12 cellular contexts compared by ENCODE assay signal in the genomic region with DNA sequence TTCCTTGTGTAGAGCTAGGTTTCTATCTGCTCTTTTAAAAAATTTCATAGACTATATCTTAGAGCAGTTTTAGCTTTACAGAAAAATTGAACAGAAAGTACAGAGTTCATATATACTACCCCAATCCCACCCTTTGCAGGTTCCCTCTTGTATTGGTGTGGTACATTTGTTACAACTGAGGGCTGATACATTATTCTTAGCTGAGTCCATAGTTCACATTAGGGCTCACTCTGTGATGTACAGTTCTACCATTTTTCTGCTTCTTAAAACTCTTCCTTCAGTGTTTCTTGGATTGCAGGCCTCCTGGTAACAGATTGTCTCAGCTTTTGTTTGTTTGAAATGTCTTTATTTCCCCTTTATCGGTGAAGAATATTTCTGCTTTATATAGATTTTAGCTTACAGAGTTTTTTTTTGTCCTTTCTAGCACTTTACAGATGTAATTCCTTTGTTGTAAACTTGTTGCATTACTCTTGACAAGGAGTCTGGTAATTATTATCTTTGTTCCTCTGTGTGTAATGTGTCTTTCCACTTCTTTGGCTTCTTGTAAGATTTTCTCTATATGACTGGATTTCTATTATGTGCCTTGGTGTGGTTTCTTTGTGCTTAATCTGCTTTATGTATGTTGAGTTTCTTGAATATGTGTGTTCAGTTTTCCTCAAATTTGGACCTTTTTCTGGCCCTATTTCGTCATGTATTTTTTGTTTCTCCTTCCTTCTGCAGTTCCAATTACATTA. TPM values are rescaled to one million over a fixed set of nuclear protein-coding genes. Genes with fewer than 3 reads are reported as not detected.
DNase-seq lines count a peak whose midpoint lies in the region; ATAC-seq lines count a peak whose summit lies in the region.
"Had no signal": no experiment of that assay in that cellular context is flagged by ENCODE, and none has a peak within 500 bp of the region (broad histone marks: within the 10 kb centered on the region; RNA-seq: fewer than 3 reads in every experiment).

No MANE protein-coding gene starts in this region.

- H3K36me3 Mint-ChIP-seq in activated CD4-positive, alpha-beta memory T cell treated with anti-CD3 and anti-CD28 coated beads for 36 hours = peaks cover 28% of the 10 kb centered on the region

- CTCF ChIA-PET in activated CD4-positive, alpha-beta memory T cell treated with anti-CD3 and anti-CD28 coated beads for 36 hours (lab: Charles Lee) = no interaction called here

- no peaks in the 10 kb centered on the region for H3K27me3 Mint-ChIP-seq in activated CD4-positive, alpha-beta memory T cell treated with anti-CD3 and anti-CD28 coated beads for 36 hours

- ATAC-seq in GM18868 (IDR thresholded peaks at IDR 0.05; ENCODE audit: unreplicated experiment) (peak; percentile 48), GM19467 (IDR thresholded peaks at IDR 0.05; ENCODE audit: unreplicated experiment) (peak; percentile 50), HG03135 (IDR thresholded peaks at IDR 0.05; ENCODE audit: unreplicated experiment) (peak; percentile 66), left colon (peak; percentile 27), GM21367 (IDR thresholded peaks at IDR 0.05; ENCODE audit: unreplicated experiment) (no peak)
- ATAC-seq: CD8-positive, alpha-beta T cell; WTC11 had no signal

- intact Hi-C loops in left colon (cut with DNase I, micrococcal nuclease) = no loop called here
- intact Hi-C loops in activated CD4-positive, alpha-beta memory T cell treated with anti-CD3 and anti-CD28 coated beads for 36 hours (cut with micrococcal nuclease) = loop anchor here (2.0 kb wide), 1 partner anchor 24 kb away; no protein-coding TSS in a partner anchor

- peaks cover 13% of the 10 kb centered on the region for H3K9me3 Mint-ChIP-seq in activated CD4-positive, alpha-beta memory T cell treated with anti-CD3 and anti-CD28 coated beads for 36 hours

- H3K4me1 Mint-ChIP-seq in activated CD4-positive, alpha-beta memory T cell treated with anti-CD3 and anti-CD28 coated beads for 36 hours (ENCODE audit: low read depth) = peaks cover 36% of the 10 kb centered on the region

- no peak overlapping the region for H3K27ac Mint-ChIP-seq in activated CD4-positive, alpha-beta memory T cell treated with anti-CD3 and anti-CD28 coated beads for 36 hours
- H3K27ac Mint-ChIP-seq: WTC11 had no signal

- DNase-seq in left colon (no peak), AG08395 (ENCODE audit: low spot score) (no peak), amniotic stem cell (lab: John Stamatoyannopoulos, UW) (no peak)
- DNase-seq in activated CD4-positive, alpha-beta memory T cell treated with anti-CD3 and anti-CD28 coated beads for 36 hours = no peak
- DNase-seq: CD8-positive, alpha-beta T cell; GM23248; testis had no signal

- POLR2A ChIA-PET in activated CD4-positive, alpha-beta memory T cell treated with anti-CD3 and anti-CD28 coated beads for 36 hours (lab: Charles Lee) = no interaction called here

- H3K4me3 Mint-ChIP-seq in activated CD4-positive, alpha-beta memory T cell treated with anti-CD3 and anti-CD28 coated beads for 36 hours = no peak overlapping the region
- H3K4me3 Mint-ChIP-seq: CD8-positive, alpha-beta T cell; WTC11 had no signal

RNA-seq across cellular contexts. Expression of gene MEF2A, which starts 25.3 kb away (rescaled TPM):
- 10 to 100 TPM; 35.3 to 40.5 TPM for total RNA-seq in left colon
- 10 to 100 TPM; 15.9 to 19.5 TPM for total RNA-seq in activated CD4-positive, alpha-beta memory T cell treated with anti-CD3 and anti-CD28 coated beads for 36 hours
